In genomic region chr15:57038040-57038439, GRCh38 we compare ENCODE assay signal across 15 cellular contexts.
"Had no signal": no experiment of that assay in that cellular context is flagged by ENCODE, and none has a peak within 500 bp of the region (broad histone marks: within the 10 kb centered on the region; RNA-seq: fewer than 3 reads in every experiment).

No MANE protein-coding gene starts in this region.

- H3K4me2 ChIP-seq: neural progenitor cell had no signal

- H3K4me1 Mint-ChIP-seq: neural progenitor cell had no signal

- H3K27ac ChIP-seq: coronary artery, neural progenitor cell, ovary, right atrium auricular region had no signal

- H3K9me3 Mint-ChIP-seq: naive thymus-derived CD4-positive, alpha-beta T cell had no signal

- H3K9me3 ChIP-seq: ovary, right atrium auricular region had no signal

- DNase-seq: effector CD8-positive, alpha-beta T cell; foreskin melanocyte; head of caudate nucleus; hippocampal formation; naive thymus-derived CD4-positive, alpha-beta T cell; nucleus accumbens; ovary; small intestine; stimulated activated CD4-positive, alpha-beta T cell treated with anti-CD3 and anti-CD28 coated beads, Interleukin-12 subunit alpha, Interleukin-12 subunit beta, amount 100 ng/mL, for 4 hours; stimulated activated naive B cell treated with anti-CD40 and anti-IgM and Interleukin-4, amounts not matched to agents 10 μg/mL and 1 μg/mL and 100 μg/mL, for 72 hours; stimulated activated naive CD8-positive, alpha-beta T cell treated with anti-CD3 and anti-CD28 coated beads, Interleukin-15, amount 100 ng/mL, for 72 hours; trophoblast cell had no signal

- H3K27me3 Mint-ChIP-seq: naive thymus-derived CD4-positive, alpha-beta T cell; stimulated activated naive B cell treated with anti-CD40 and anti-IgM and Interleukin-4, amounts not matched to agents 10 μg/mL and 1 μg/mL and 100 μg/mL, for 72 hours; stimulated activated naive CD8-positive, alpha-beta T cell treated with anti-CD3 and anti-CD28 coated beads, Interleukin-15, amount 100 ng/mL, for 72 hours had no signal

- H3K27ac Mint-ChIP-seq: neural progenitor cell; stimulated activated naive B cell treated with anti-CD40 and anti-IgM and Interleukin-4, amounts not matched to agents 10 μg/mL and 1 μg/mL and 100 μg/mL, for 72 hours had no signal

- H3K4me3 Mint-ChIP-seq: neural progenitor cell; stimulated activated naive B cell treated with anti-CD40 and anti-IgM and Interleukin-4, amounts not matched to agents 10 μg/mL and 1 μg/mL and 100 μg/mL, for 72 hours had no signal

- ATAC-seq: naive thymus-derived CD4-positive, alpha-beta T cell; stimulated activated naive B cell treated with anti-CD40 and anti-IgM and Interleukin-4, amounts not matched to agents 10 μg/mL and 1 μg/mL and 100 μg/mL, for 72 hours; stimulated activated naive CD8-positive, alpha-beta T cell treated with anti-CD3 and anti-CD28 coated beads, Interleukin-15, amount 100 ng/mL, for 72 hours had no signal

- H3K4me3 ChIP-seq: coronary artery, neural progenitor cell, ovary, right atrium auricular region had no signal

- H3K27me3 ChIP-seq: neural progenitor cell, ovary, right atrium auricular region had no signal

- H3K36me3 ChIP-seq: neural progenitor cell, ovary, right atrium auricular region had no signal

- H3K9ac ChIP-seq: neural progenitor cell had no signal

- H2AFZ ChIP-seq: neural progenitor cell had no signal
